In the genomic region with DNA sequence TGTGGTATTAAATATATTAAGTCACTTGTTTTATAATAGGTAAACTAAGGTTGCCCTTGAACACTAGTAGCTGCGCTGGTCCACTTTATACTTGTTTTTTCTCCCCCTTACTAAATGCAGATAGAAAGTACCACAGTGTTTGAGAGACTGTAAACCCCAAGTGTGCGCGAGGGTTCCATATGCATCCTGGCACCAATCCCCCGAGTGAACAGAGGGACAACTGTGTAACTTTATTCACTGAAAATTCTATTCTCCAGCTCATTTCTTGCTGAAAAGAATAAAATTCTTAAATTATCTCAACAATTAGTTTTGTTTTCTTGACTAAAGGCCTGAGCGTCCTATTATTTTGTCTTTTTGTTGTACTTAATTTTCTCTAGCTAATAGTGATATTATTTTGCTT, we compare ENCODE assay signal across 10 cellular contexts. TPM values are rescaled to one million over a fixed set of nuclear protein-coding genes. Genes with fewer than 3 reads are reported as not detected.
DNase-seq lines count a peak whose midpoint lies in the region; ATAC-seq and TF ChIP-seq lines count a peak whose summit lies in the region.
"Had no signal": no experiment of that assay in that cellular context is flagged by ENCODE, and none has a peak within 500 bp of the region (broad histone marks: within the 10 kb centered on the region; RNA-seq: fewer than 3 reads in every experiment).

No MANE protein-coding gene starts in this region.

- in situ Hi-C loops in HAP-1 (cut with MboI; ENCODE audit: low sequenced_read_pairs), result loop anchor here (10.0 kb wide), 1 partner anchor 569 kb away; a partner anchor contains a TSS

- H3K27me3 Mint-ChIP-seq in WTC11 (ENCODE audit: low read depth) (no peaks in the 10 kb centered on the region), glutamatergic neuron (ENCODE audit: unreplicated experiment) (peaks cover 10% of the 10 kb centered on the region)

- DNase-seq in HAP-1 (ENCODE audit: low spot score in 2 of 2), result no peak
- no peak for DNase-seq in WTC11 (ENCODE audit: low spot score)
- no peak for DNase-seq in glutamatergic neuron
- no peak for DNase-seq in NCI-H82 treated with DMSO at 0.1 percent for 48 hours (lab: John Stamatoyannopoulos, UW; ENCODE audit: unreplicated experiment)
- no peak for DNase-seq in NAMALWA (ENCODE audit: low spot score)

- CTCF ChIA-PET in WTC11 (lab: Charles Lee), result no interaction called here

- H3K36me3 Mint-ChIP-seq in WTC11 (peaks cover 46% of the 10 kb centered on the region), glutamatergic neuron (ENCODE audit: unreplicated experiment) (no peaks in the 10 kb centered on the region)

- ATAC-seq in WTC11, result no peak
- ATAC-seq in HG03342 (IDR thresholded peaks at IDR 0.05; ENCODE audit: unreplicated experiment), result no peak
- no peak for ATAC-seq in HG03442 (IDR thresholded peaks at IDR 0.05; ENCODE audit: unreplicated experiment)

- H3K4me3 Mint-ChIP-seq in WTC11, result peak overlapping the region; percentile 97
- peak overlapping the region; percentile 98 for H3K4me3 Mint-ChIP-seq in glutamatergic neuron (ENCODE audit: unreplicated experiment)

- H3K4me1 Mint-ChIP-seq in WTC11 (peaks cover 27% of the 10 kb centered on the region), glutamatergic neuron (ENCODE audit: low read depth, unreplicated experiment) (peaks cover 10% of the 10 kb centered on the region)

- peak overlapping the region; percentile 91 for H3K4me2 ChIP-seq in skeletal muscle satellite cell (ENCODE audit: low read length)

- H3K9ac ChIP-seq in skeletal muscle satellite cell (ENCODE audit: low read depth, low read length), result peak overlapping the region; percentile 99

- no peak overlapping the region for H3K27ac Mint-ChIP-seq in WTC11
- no peak overlapping the region for H3K27ac Mint-ChIP-seq in glutamatergic neuron (ENCODE audit: unreplicated experiment)

- H3K4me3 ChIP-seq in HAP-1 (peak overlapping the region; percentile 98), skeletal muscle satellite cell (ENCODE audit: low read length) (peak overlapping the region; percentile 88)

- no peaks in the 10 kb centered on the region for H3K9me3 ChIP-seq in HAP-1
- no peaks in the 10 kb centered on the region for H3K9me3 ChIP-seq in skeletal muscle satellite cell (replicated peaks; ENCODE audit: low read length)

- H3K36me3 ChIP-seq in HAP-1 (replicated peaks), result peaks cover 53% of the 10 kb centered on the region
- peaks cover 58% of the 10 kb centered on the region for H3K36me3 ChIP-seq in skeletal muscle satellite cell (ENCODE audit: insufficient read depth, low read length)

- TF ChIP-seq CTCF in WTC11 (IDR thresholded peaks at IDR 0.05), result no peak
- TF ChIP-seq CTCF in glutamatergic neuron (IDR thresholded peaks at IDR 0.05; ENCODE audit: partially characterized antibody, unreplicated experiment), result no peak

- H3K27me3 ChIP-seq in HAP-1 (ENCODE audit: low read depth), result no peaks in the 10 kb centered on the region
- H3K27me3 ChIP-seq in skeletal muscle satellite cell (ENCODE audit: control insufficient read depth, insufficient read depth, low read length), result no peaks in the 10 kb centered on the region

- no peaks in the 10 kb centered on the region for H3K9me3 Mint-ChIP-seq in WTC11
- H3K9me3 Mint-ChIP-seq in glutamatergic neuron (ENCODE audit: unreplicated experiment), result peaks cover 7% of the 10 kb centered on the region

- H3K4me1 ChIP-seq in HAP-1 (peaks cover 10% of the 10 kb centered on the region), skeletal muscle satellite cell (ENCODE audit: control insufficient read depth, insufficient read depth, low read length) (peaks cover 32% of the 10 kb centered on the region)

- POLR2A ChIA-PET in WTC11 (lab: Charles Lee), result no interaction called here

TF ChIP-seq in WTC11, 78 proteins besides CTCF, POLR2A, EP300 and RAD21:
- TF ChIP-seq MYBL2 (CRISPR knock-in tag; IDR thresholded peaks at IDR 0.05), result no peak
- TF ChIP-seq ZNF263 (CRISPR knock-in tag; IDR thresholded peaks at IDR 0.05; ENCODE audit: low read depth), result no peak
- TF ChIP-seq, protein P1, sequence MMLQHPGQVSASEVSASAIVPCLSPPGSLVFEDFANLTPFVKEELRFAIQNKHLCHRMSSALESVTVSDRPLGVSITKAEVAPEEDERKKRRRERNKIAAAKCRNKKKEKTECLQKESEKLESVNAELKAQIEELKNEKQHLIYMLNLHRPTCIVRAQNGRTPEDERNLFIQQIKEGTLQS (CRISPR knock-in tag; conservative IDR thresholded peaks at IDR 0.05), result no peak
- TF ChIP-seq, protein P2, sequence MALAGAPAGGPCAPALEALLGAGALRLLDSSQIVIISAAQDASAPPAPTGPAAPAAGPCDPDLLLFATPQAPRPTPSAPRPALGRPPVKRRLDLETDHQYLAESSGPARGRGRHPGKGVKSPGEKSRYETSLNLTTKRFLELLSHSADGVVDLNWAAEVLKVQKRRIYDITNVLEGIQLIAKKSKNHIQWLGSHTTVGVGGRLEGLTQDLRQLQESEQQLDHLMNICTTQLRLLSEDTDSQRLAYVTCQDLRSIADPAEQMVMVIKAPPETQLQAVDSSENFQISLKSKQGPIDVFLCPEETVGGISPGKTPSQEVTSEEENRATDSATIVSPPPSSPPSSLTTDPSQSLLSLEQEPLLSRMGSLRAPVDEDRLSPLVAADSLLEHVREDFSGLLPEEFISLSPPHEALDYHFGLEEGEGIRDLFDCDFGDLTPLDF (CRISPR knock-in tag; IDR thresholded peaks at IDR 0.05), result no peak
- TF ChIP-seq, protein P3, sequence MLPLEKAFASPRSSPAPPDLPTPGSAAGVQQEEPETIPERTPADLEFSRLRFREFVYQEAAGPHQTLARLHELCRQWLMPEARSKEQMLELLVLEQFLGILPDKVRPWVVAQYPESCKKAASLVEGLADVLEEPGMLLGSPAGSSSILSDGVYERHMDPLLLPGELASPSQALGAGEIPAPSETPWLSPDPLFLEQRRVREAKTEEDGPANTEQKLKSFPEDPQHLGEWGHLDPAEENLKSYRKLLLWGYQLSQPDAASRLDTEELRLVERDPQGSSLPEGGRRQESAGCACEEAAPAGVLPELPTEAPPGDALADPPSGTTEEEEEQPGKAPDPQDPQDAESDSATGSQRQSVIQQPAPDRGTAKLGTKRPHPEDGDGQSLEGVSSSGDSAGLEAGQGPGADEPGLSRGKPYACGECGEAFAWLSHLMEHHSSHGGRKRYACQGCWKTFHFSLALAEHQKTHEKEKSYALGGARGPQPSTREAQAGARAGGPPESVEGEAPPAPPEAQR (CRISPR knock-in tag; IDR thresholded peaks at IDR 0.05), result no peak
- TF ChIP-seq, protein P4, sequence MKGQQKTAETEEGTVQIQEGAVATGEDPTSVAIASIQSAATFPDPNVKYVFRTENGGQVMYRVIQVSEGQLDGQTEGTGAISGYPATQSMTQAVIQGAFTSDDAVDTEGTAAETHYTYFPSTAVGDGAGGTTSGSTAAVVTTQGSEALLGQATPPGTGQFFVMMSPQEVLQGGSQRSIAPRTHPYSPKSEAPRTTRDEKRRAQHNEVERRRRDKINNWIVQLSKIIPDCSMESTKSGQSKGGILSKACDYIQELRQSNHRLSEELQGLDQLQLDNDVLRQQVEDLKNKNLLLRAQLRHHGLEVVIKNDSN (CRISPR knock-in tag; IDR thresholded peaks at IDR 0.05), result no peak
- TF ChIP-seq, protein P5, sequence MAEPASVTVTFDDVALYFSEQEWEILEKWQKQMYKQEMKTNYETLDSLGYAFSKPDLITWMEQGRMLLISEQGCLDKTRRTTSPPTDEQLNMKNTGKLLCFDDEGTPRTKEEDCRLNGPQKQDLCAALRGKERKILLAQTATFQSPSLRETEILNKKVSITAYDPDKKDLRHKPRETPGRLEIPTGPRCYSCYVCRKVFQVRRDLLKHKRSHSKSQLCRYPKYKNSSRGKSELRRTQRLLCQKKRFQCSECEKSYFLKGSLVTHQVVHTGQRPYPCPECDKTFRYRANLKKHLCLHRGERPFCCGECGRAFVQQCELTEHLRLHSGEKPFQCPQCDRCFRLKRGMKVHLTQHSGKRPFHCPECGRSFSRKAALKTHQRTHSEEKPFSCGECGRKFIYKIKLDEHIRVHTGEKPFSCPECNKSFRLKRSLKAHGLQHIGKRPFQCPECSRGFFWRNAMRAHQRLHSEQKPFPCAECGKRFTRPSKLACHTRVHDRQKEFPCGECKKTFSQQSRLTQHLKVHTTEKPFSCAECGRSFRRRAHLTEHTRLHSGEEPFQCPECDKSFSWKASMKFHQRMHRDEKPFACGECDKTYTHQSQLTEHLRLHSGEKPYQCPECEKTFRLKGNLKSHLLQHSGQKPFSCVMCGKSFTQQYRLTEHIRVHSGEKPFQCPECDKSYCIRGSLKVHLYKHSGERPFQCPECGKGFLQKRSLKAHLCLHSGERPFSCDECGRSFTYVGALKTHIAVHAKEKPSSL (CRISPR knock-in tag; conservative IDR thresholded peaks at IDR 0.05), result no peak
- TF ChIP-seq ZNF317 (CRISPR knock-in tag; IDR thresholded peaks at IDR 0.05; ENCODE audit: borderline replicate concordance, low read depth), result no peak
- TF ChIP-seq FOXJ3 (CRISPR knock-in tag; IDR thresholded peaks at IDR 0.05; ENCODE audit: borderline replicate concordance), result no peak
- TF ChIP-seq NFYB (CRISPR knock-in tag; conservative IDR thresholded peaks at IDR 0.05; ENCODE audit: low read depth), result no peak

RNA-seq across cellular contexts. Expression of a gene that starts 1.9 kb away (rescaled TPM):
- 75.9 to 78.1 TPM (median 76.9 TPM) in 3 replicates for total RNA-seq in WTC11 (2021)
- total RNA-seq in glutamatergic neuron (ENCODE audit: unreplicated experiment), result 83.4 TPM
- 89.8 and 100 TPM in 2 replicates for total RNA-seq in skeletal muscle satellite cell (2012; rRNA removed)

RNA-seq across cellular contexts. Expression of a gene that starts 13.1 kb away (rescaled TPM):
- 30.1 to 35.7 TPM (median 35.3 TPM) in 3 replicates for total RNA-seq in WTC11 (2021)
- total RNA-seq in glutamatergic neuron (ENCODE audit: unreplicated experiment), result 32.6 TPM
- 24.2 and 31.4 TPM in 2 replicates for total RNA-seq in skeletal muscle satellite cell (2012; rRNA removed)

RNA-seq across cellular contexts. Expression of a gene that starts 26.9 kb away (rescaled TPM):
- total RNA-seq in WTC11 (2021), result not detected in 3 replicates
- total RNA-seq in glutamatergic neuron (ENCODE audit: unreplicated experiment), result not detected
- not detected in 2 replicates for total RNA-seq in skeletal muscle satellite cell (2012; rRNA removed)
- total RNA-seq: LHCN-M2, lower leg skin had no signal
